ENCODE assay signal across 14 cellular contexts in genomic region chr5:1761453-1761755, GRCh38.
"Had no signal": no experiment of that assay in that cellular context is flagged by ENCODE, and none has a peak within 500 bp of the region (broad histone marks: within the 10 kb centered on the region; RNA-seq: fewer than 3 reads in every experiment).

No MANE protein-coding gene starts in this region.

- H2AFZ ChIP-seq: hepatocyte had no signal

- H3K9me3 ChIP-seq: body of pancreas, colonic mucosa, esophagus muscularis mucosa, tibial artery, vagina had no signal

- H3K36me3 ChIP-seq: colonic mucosa, esophagus muscularis mucosa, tibial artery, vagina had no signal

- H3K27ac ChIP-seq: colonic mucosa, esophagus muscularis mucosa, hepatocyte, tibial artery, vagina, VCaP had no signal

- H3K79me2 ChIP-seq: hepatocyte had no signal

- H3K27me3 ChIP-seq: body of pancreas, colonic mucosa, hepatocyte, vagina had no signal

- ATAC-seq: activated CD8-positive, alpha-beta T cell treated with anti-CD3 and anti-CD28 coated beads for 36 hours; activated naive CD4-positive, alpha-beta T cell treated with anti-CD3 and anti-CD28 coated beads, Interleukin-2, amount 50 U/mL, for 72 hours; body of pancreas had no signal

- DNase-seq: activated CD4-positive, alpha-beta T cell treated with anti-CD3 and anti-CD28 coated beads for 1 hour; activated CD8-positive, alpha-beta T cell treated with anti-CD3 and anti-CD28 coated beads for 36 hours; amygdala; colonic mucosa; occipital lobe; stimulated activated CD4-positive, alpha-beta T cell treated with anti-CD3 and anti-CD28 coated beads, Interleukin-12 subunit alpha, Interleukin-12 subunit beta, amount 100 ng/mL, for 4 hours; stimulated activated CD4-positive, alpha-beta T cell treated with anti-CD3 and anti-CD28 coated beads, Interleukin-2, amount 100 ng/mL, for 24 hours had no signal

- H3K4me2 ChIP-seq: hepatocyte had no signal

- H3K4me1 ChIP-seq: colonic mucosa, esophagus muscularis mucosa, tibial artery, vagina had no signal

- H3K4me3 ChIP-seq: body of pancreas, colonic mucosa, esophagus muscularis mucosa, hepatocyte, tibial artery, vagina had no signal
